Comparison of ENCODE assay signal across 7 cellular contexts in the genomic region with DNA sequence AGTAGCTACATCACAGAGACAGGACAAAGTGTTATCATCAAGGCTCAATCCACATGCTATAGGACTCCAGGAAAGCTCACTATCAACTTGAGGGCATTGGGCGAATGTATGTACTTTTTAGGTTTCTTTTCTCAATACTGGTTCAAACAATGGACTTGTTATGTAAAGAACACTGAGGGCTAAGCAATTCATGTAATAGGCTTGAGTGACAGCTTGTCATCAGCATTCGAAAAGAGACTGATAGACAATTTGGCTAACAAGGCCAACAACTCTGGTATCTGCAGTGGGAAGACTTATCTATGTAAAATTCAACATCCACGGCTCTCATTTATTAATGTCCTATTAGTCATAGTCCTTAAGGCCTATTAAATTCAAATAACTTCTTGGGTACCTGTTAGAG.
"Had no signal": no experiment of that assay in that cellular context is flagged by ENCODE, and none has a peak within 500 bp of the region (broad histone marks: within the 10 kb centered on the region; RNA-seq: fewer than 3 reads in every experiment).

No MANE protein-coding gene starts in this region.

- DNase-seq: H9, HCEC 1CT, KBM-7 had no signal

- H2AFZ ChIP-seq: GM23338 had no signal

- ATAC-seq: GM23338 had no signal

- H3K4me3 ChIP-seq: GM23338 had no signal

- H3K4me2 ChIP-seq: GM23338 had no signal

- FAIRE-seq: H1, H54, HTR-8/SVneo had no signal
